Comparison of ENCODE assay signal across 12 cellular contexts in the genomic region with DNA sequence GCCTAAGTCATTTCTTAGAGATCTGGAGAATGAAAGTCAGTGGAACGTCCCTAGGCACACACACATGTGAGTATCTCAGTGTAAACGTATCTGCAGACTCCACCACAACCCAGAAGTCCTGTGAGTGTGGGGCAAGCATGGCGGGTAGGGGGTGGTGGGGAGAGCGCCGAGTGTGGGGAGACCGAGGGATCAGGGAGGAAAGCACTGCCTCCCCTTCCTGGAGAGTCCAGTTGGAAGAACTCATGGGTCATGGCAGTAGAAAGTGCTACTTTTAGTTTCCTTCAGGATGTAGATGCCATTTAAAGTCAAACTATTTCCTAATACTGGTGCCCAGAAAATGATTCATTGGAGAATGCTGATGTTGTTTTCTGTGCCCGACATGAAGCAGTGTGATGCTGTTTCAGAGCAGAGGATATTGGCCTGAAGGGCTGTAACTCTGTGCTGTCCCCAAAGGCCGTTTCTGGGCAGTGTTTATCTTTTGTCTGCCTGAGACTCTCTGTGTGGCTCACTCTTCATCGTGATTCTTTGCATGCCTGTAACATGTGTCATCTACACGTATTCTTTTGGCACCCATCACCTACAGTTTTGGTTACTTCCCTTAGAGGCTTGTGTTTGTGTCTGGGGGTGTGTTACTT. TPM values are rescaled to one million over a fixed set of nuclear protein-coding genes. Genes with fewer than 3 reads are reported as not detected.
DNase-seq lines count a peak whose midpoint lies in the region; ATAC-seq, FAIRE-seq and TF ChIP-seq lines count a peak whose summit lies in the region.
"Had no signal": no experiment of that assay in that cellular context is flagged by ENCODE, and none has a peak within 500 bp of the region (broad histone marks: within the 10 kb centered on the region; RNA-seq: fewer than 3 reads in every experiment).

No MANE protein-coding gene starts in this region.

- H3K36me3 ChIP-seq in BJ (ENCODE audit: control insufficient read depth, insufficient read depth, low read length) (no peaks in the 10 kb centered on the region), PC-3 (ENCODE audit: low read depth, low read length) (no peaks in the 10 kb centered on the region), osteoblast (ENCODE audit: insufficient read depth, low read length) (no peaks in the 10 kb centered on the region), small intestine (ENCODE audit: control insufficient read depth in 2 of 2, insufficient read depth in 2 of 2, low read length in 2 of 2) (no peaks in the 10 kb centered on the region), upper lobe of right lung (no peaks in the 10 kb centered on the region)

- H3K4me3 ChIP-seq in BJ (ENCODE audit: low read depth, low read length) (no peak overlapping the region), PC-3 (ENCODE audit: low read length) (peak overlapping the region; percentile 33; the same call in 1 of the 2 replicates), epithelial cell of esophagus (ENCODE audit: low read length) (no peak overlapping the region), osteoblast (ENCODE audit: insufficient read depth, low read length) (no peak overlapping the region), small intestine (ENCODE audit: low read depth in 1 of 2, low read length in 2 of 2) (no peak overlapping the region), upper lobe of right lung (no peak overlapping the region)

- CTCF ChIA-PET in BJ (lab: Yijun Ruan, JAX): interaction anchor here (5.2 to 9.1 kb wide), 2 partner anchors 334 to 461 kb away, joined by 90 to 170 read pairs; no protein-coding TSS in a partner anchor
- CTCF ChIA-PET in PC-3 (lab: Charles Lee): no interaction called here

- peak; percentile 86 for ATAC-seq in PC-3
- no peak for ATAC-seq in HG03108 (IDR thresholded peaks at IDR 0.05; ENCODE audit: unreplicated experiment)
- no peak for ATAC-seq in upper lobe of right lung

- H2AFZ ChIP-seq in PC-3 (ENCODE audit: low read length): peak overlapping the region; percentile 6; the same call in 1 of the 2 replicates
- peak overlapping the region; percentile 25 for H2AFZ ChIP-seq in osteoblast (ENCODE audit: low read length)

- no peaks in the 10 kb centered on the region for H4K20me1 ChIP-seq in PC-3 (ENCODE audit: low read length)
- no peaks in the 10 kb centered on the region for H4K20me1 ChIP-seq in osteoblast (ENCODE audit: insufficient read depth, low read length)

- peaks cover 2 to 11% (median 2%) of the 10 kb centered on the region in 3 donors for H3K27me3 Mint-ChIP-seq in immature natural killer cell (ENCODE audit: low read depth in 3 of 3)

- BruUV-seq in PC-3 (replicated peaks; lab: Mats Ljungman, UMichigan): no TSS peak

- H3K9ac ChIP-seq in PC-3 (ENCODE audit: low read length): peak overlapping the region; percentile 31; the same call in 1 of the 2 replicates

- peaks cover 15% of the 10 kb centered on the region for H3F3A ChIP-seq in PC-3 (ENCODE audit: low read length, unreplicated experiment)

- peak; percentile 33 for TF ChIP-seq CTCF in BJ (IDR thresholded peaks at IDR 0.05; ENCODE audit: insufficient read depth, low read depth, low read length)
- no peak; the same call in 1 of the 2 replicates for TF ChIP-seq CTCF in PC-3 (conservative IDR thresholded peaks at IDR 0.05; ENCODE audit: low read depth, low read length)
- no peak for TF ChIP-seq CTCF in epithelial cell of esophagus (IDR thresholded peaks at IDR 0.05; ENCODE audit: insufficient read depth, low read depth, low read length, missing control alignments)
- no peak for TF ChIP-seq CTCF in osteoblast (IDR thresholded peaks at IDR 0.05; ENCODE audit: extremely low read depth, low read depth, low read length)
- TF ChIP-seq CTCF in upper lobe of right lung (IDR thresholded peaks at IDR 0.05): no peak

- H3K9me3 ChIP-seq in PC-3 (ENCODE audit: low read length): no peaks in the 10 kb centered on the region
- H3K9me3 ChIP-seq in osteoblast (ENCODE audit: low read depth, low read length): no peaks in the 10 kb centered on the region
- H3K9me3 ChIP-seq in small intestine (ENCODE audit: control insufficient read depth, low read depth): no peaks in the 10 kb centered on the region
- H3K9me3 ChIP-seq in upper lobe of right lung: no peaks in the 10 kb centered on the region

- intact Hi-C loops in PC-3 (cut with micrococcal nuclease) (loop anchor here (1.0 to 5.0 kb wide), 3 partner anchors 77 to 461 kb away; no protein-coding TSS in a partner anchor), upper lobe of right lung (cut with DNase I) (loop anchor here (5.0 kb wide), 1 partner anchor 462 kb away; no protein-coding TSS in a partner anchor)

- POLR2A ChIA-PET in BJ (lab: Charles Lee): no interaction called here
- POLR2A ChIA-PET in PC-3 (lab: Charles Lee; ENCODE audit: unreplicated experiment): no interaction called here

- H3K79me2 ChIP-seq in PC-3 (ENCODE audit: low read length) (no peaks in the 10 kb centered on the region), osteoblast (ENCODE audit: insufficient read depth, low read length) (no peaks in the 10 kb centered on the region)

- 57 to 70% (median 64%) methylated on average over 10 of the region's 10 CpGs for WGBS in small intestine, 3 donors

- H3K27ac ChIP-seq in PC-3 (ENCODE audit: low read length): peak overlapping the region; percentile 83
- peak overlapping the region; percentile 93 for H3K27ac ChIP-seq in osteoblast (ENCODE audit: low read depth, low read length)
- H3K27ac ChIP-seq in small intestine (ENCODE audit: low read depth in 1 of 2, low read length in 1 of 2): peak overlapping the region in 1 of 2 donors; percentile 14
- H3K27ac ChIP-seq in upper lobe of right lung: no peak overlapping the region

- H3K36me3 Mint-ChIP-seq in immature natural killer cell: no peaks in the 10 kb centered on the region

- no peak overlapping the region for H3K4me3 Mint-ChIP-seq in immature natural killer cell

- no peak overlapping the region for H3K27ac Mint-ChIP-seq in immature natural killer cell

- H3K27me3 ChIP-seq in BJ (ENCODE audit: control insufficient read depth, insufficient read depth, low read length) (no peaks in the 10 kb centered on the region), PC-3 (ENCODE audit: low read length) (no peaks in the 10 kb centered on the region), osteoblast (ENCODE audit: insufficient read depth, low read length) (no peaks in the 10 kb centered on the region), small intestine (ENCODE audit: control insufficient read depth in 2 of 2, insufficient read depth in 2 of 2, low read length in 2 of 2) (no peaks in the 10 kb centered on the region), upper lobe of right lung (peaks cover 7% of the 10 kb centered on the region)

- H3K4me2 ChIP-seq in PC-3 (ENCODE audit: low read length) (peak overlapping the region; percentile 77), osteoblast (ENCODE audit: insufficient read depth, low read length) (peak overlapping the region; percentile 50)

- H3K4me1 ChIP-seq in PC-3 (ENCODE audit: insufficient read depth, low read length) (peaks cover 51% of the 10 kb centered on the region), osteoblast (ENCODE audit: insufficient read depth, low read length) (peaks cover 28% of the 10 kb centered on the region), small intestine (ENCODE audit: control insufficient read depth in 2 of 2, insufficient read depth in 1 of 2, low read depth in 1 of 2, low read length in 1 of 2) (no peaks in the 10 kb centered on the region), upper lobe of right lung (no peaks in the 10 kb centered on the region)

- no peaks in the 10 kb centered on the region for H3K9me3 Mint-ChIP-seq in immature natural killer cell

- H3K4me1 Mint-ChIP-seq in immature natural killer cell: peaks cover 4 to 6% of the 10 kb centered on the region in 2 donors

- DNase-seq in BJ (ENCODE audit: low read depth) (peak; percentile 73), PC-3 (peak; percentile 97), epithelial cell of esophagus (ENCODE audit: low read depth) (peak; percentile 94), osteoblast (ENCODE audit: insufficient read length, low spot score, missing footprints) (peak; percentile 87), immature natural killer cell (no peak), small intestine (no peak), upper lobe of right lung (no peak)
- DNase-seq: activated CD4-positive, CD25-positive, alpha-beta regulatory T cell treated with anti-CD3 and anti-CD28 coated beads, Interleukin-2, amount 50 U/mL, for 72 hours; activated gamma-delta T cell treated with Interleukin-2 at 50 U/mL for 16 hours; COR-L47; NCI-H1092 treated with DMSO at 0.1 percent for 48 hours had no signal

- FAIRE-seq in small intestine (lab: Jason Lieb, UNC): no peak

- no peaks in the 10 kb centered on the region for H3K9me2 ChIP-seq in PC-3 (replicated peaks; ENCODE audit: low read length)

RNA-seq across cellular contexts. Expression of a gene that starts 45.7 kb away (rescaled TPM):
- polyA plus RNA-seq in BJ (2011; rRNA removed) (3.9 and 5.4 TPM in 2 replicates), immature natural killer cell (10 to 100 TPM; 50.1 to 80.1 (median 76.2) TPM), small intestine (1 to 10 TPM in 2 of 3 donors, not detected in 1; 1.4 to 5.5 TPM)
- polyA minus RNA-seq in BJ (2011; rRNA and poly(A)+ RNA removed): 0.82 and 2.9 TPM in 2 replicates
- total RNA-seq in PC-3 (2014; rRNA removed) (1.3 and 1.7 TPM in 2 replicates), osteoblast (1.4 and 2.1 TPM in 2 replicates), upper lobe of right lung (6.1 TPM)

Comparison
In these comparisons a context has a peak if more than half of its experiments do, and no peak if none do; other contexts are left out.
1. DNase-seq: peak in BJ (single experiment), PC-3 (single experiment), epithelial cell of esophagus (single experiment) and osteoblast (single experiment); none in immature natural killer cell (0 of 3), small intestine (single experiment) and upper lobe of right lung (single experiment).